Comparison of ENCODE assay signal across 1 cellular context in genomic region chr3:184157206-184157605, GRCh38.
TF ChIP-seq lines count a peak whose summit lies in the region.

No MANE protein-coding gene starts in this region.

TF ChIP-seq in liver, 16 proteins besides CTCF, POLR2A, EP300 and RAD21 (continued from another document):
- TF ChIP-seq REST (IDR thresholded peaks at IDR 0.05) (no peak), JUND (IDR thresholded peaks at IDR 0.05) (no peak), FOXA2 (IDR thresholded peaks at IDR 0.05) (no peak), HNF4A (conservative IDR thresholded peaks at IDR 0.05) (no peak), SP1 (IDR thresholded peaks at IDR 0.05) (no peak)
